Comparison of ENCODE assay signal across 10 cellular contexts in the genomic region with DNA sequence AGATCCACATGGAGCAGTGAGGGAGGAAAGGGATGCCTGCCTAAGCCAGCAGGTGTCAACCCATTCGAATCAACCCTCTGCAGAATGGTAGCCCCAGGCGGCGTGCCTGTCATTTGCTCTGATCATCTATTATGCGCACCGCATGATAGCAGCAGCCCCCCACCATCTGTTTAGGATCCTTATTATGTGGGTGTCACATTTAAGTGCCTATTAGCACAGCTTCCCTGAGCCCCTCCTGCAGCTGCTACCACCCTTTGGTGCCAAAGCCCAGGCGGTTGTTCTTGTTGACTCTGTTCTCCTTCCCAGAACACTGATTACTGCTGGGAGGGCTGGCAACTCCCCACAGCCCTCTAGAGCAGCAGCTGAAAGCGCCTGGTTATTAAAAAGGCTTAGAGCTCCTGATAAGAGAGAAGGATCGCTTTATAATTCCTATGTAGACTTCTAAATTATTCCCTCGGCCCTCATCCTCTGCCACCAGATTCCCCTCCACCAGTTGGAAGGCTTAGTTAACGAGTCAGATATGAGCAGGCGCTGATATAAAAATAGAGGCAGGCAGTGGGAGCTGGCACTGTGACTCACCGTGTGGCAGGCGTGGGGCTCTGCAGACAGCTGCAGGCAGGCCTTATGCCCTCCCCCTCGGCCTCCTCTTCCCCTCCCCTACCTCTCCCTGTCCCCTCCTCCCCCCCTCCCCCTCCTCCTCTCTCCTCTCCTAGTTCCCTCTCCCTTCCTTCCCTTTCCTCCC. TPM values are rescaled to one million over a fixed set of nuclear protein-coding genes. Genes with fewer than 3 reads are reported as not detected.
DNase-seq lines count a peak whose midpoint lies in the region; ATAC-seq and TF ChIP-seq lines count a peak whose summit lies in the region.
"Had no signal": no experiment of that assay in that cellular context is flagged by ENCODE, and none has a peak within 500 bp of the region (broad histone marks: within the 10 kb centered on the region; RNA-seq: fewer than 3 reads in every experiment).

No MANE protein-coding gene starts in this region.

- 3 to 4% (median 3%) methylated on average over 14 of the region's 14 CpGs for WGBS in ovary, 3 donors
- WGBS in suprapubic skin, result 9% methylated on average over 13 of the region's 14 CpGs

- no peaks in the 10 kb centered on the region for H3K27me3 ChIP-seq in ovary
- H3K27me3 ChIP-seq in suprapubic skin, result peaks cover 48% of the 10 kb centered on the region

- peaks cover 15% of the 10 kb centered on the region for H3K4me1 ChIP-seq in ovary (ENCODE audit: insufficient read depth)
- H3K4me1 ChIP-seq in suprapubic skin, result peaks cover 46% of the 10 kb centered on the region

- in situ Hi-C loops in G401 (cut with HindIII; ENCODE audit: low sequenced_read_pairs), result no loop called here

- TF ChIP-seq CTCF in fibroblast of villous mesenchyme (IDR thresholded peaks at IDR 0.05; ENCODE audit: insufficient read depth, low read depth, low read length), result no peak
- no peak for TF ChIP-seq CTCF in ovary (IDR thresholded peaks at IDR 0.05)
- no peak for TF ChIP-seq CTCF in suprapubic skin (IDR thresholded peaks at IDR 0.05)

- no peak for TF ChIP-seq EP300 in ovary (IDR thresholded peaks at IDR 0.05)
- TF ChIP-seq EP300 in suprapubic skin (IDR thresholded peaks at IDR 0.05), result no peak

- no peaks in the 10 kb centered on the region for H3K9me3 ChIP-seq in ovary
- no peaks in the 10 kb centered on the region for H3K9me3 ChIP-seq in suprapubic skin
- H3K9me3 ChIP-seq: SJSA1 had no signal

- H3K36me3 ChIP-seq in ovary (no peaks in the 10 kb centered on the region), suprapubic skin (no peaks in the 10 kb centered on the region)
- H3K36me3 ChIP-seq: SJSA1 had no signal

- ATAC-seq in HG02763 (IDR thresholded peaks at IDR 0.05; ENCODE audit: unreplicated experiment) (no peak), HG03159 (IDR thresholded peaks at IDR 0.05; ENCODE audit: unreplicated experiment) (no peak)

- TF ChIP-seq POLR2A in ovary (IDR thresholded peaks at IDR 0.05) (no peak), suprapubic skin (IDR thresholded peaks at IDR 0.05) (no peak)

- DNase-seq in G401 (ENCODE audit: low spot score) (peak; percentile 94), NCI-H1105 treated with DMSO at 0.1 percent for 48 hours (lab: John Stamatoyannopoulos, UW) (peak; percentile 80), SKM-1 (lab: John Stamatoyannopoulos, UW; ENCODE audit: unreplicated experiment) (peak; percentile 61), fibroblast of villous mesenchyme (ENCODE audit: low read depth) (peak; percentile 53), ovary (peak; percentile 49 to 70 (median 58)), suprapubic skin (ENCODE audit: low spot score in 2 of 2) (no peak)
- DNase-seq: natural killer cell had no signal

- intact Hi-C loops in ovary (cut with DNase I), result no loop called here

- no peak overlapping the region for H3K27ac ChIP-seq in ovary
- no peak overlapping the region for H3K27ac ChIP-seq in suprapubic skin
- H3K27ac ChIP-seq: SJSA1 had no signal

- H3K4me3 ChIP-seq in fibroblast of villous mesenchyme (ENCODE audit: low read depth, low read length), result no peak overlapping the region
- H3K4me3 ChIP-seq in ovary, result no peak overlapping the region
- no peak overlapping the region for H3K4me3 ChIP-seq in suprapubic skin
- H3K4me3 ChIP-seq: SJSA1 had no signal

RNA-seq across cellular contexts. Expression of a gene that starts 23.0 kb away (rescaled TPM):
- not detected in 2 replicates for total RNA-seq in G401 (2014; rRNA removed; shearing (Covaris generic))
- total RNA-seq in fibroblast of villous mesenchyme (not detected in 2 replicates), ovary (1 to 10 TPM in 2 of 7 donors, under 1 TPM in 1, not detected in 4; 0.33 to 3.3 (median 2.1) TPM), suprapubic skin (1 to 10 TPM in 3 of 4 donors, under 1 TPM in 1; 0.59 to 2.6 (median 1.7) TPM)
- polyA plus RNA-seq in ovary, result under 1 TPM; 0.47 to 0.70 TPM
- total RNA-seq: SJSA1 had no signal

Comparison
In these comparisons a context has a peak if more than half of its experiments do, and no peak if none do; other contexts are left out.
1. DNase-seq: peak in G401 (single experiment), NCI-H1105 treated with DMSO at 0.1 percent for 48 hours (single experiment), SKM-1 (single experiment), fibroblast of villous mesenchyme (single experiment) and ovary (5 of 5); none in suprapubic skin (0 of 2).